3 cellular contexts compared by ENCODE assay signal in genomic region chr22:29029202-29030000, GRCh38.
TF ChIP-seq lines count a peak whose summit lies in the region.

No MANE protein-coding gene starts in this region.

TF ChIP-seq in SK-N-SH, 30 proteins besides CTCF, POLR2A, EP300 and RAD21:
- TF ChIP-seq ELF1 (IDR thresholded peaks at IDR 0.05) (no peak), MEF2A (IDR thresholded peaks at IDR 0.05; ENCODE audit: borderline replicate concordance, low read depth) (no peak), SIN3A (IDR thresholded peaks at IDR 0.05; ENCODE audit: borderline replicate concordance, low read depth, low read length) (no peak), EZH2phosphoT487 (IDR thresholded peaks at IDR 0.05; ENCODE audit: borderline replicate concordance, low read depth) (no peak), GATA2 (CRISPR knock-in tag; IDR thresholded peaks at IDR 0.05) (no peak), RCOR1 (IDR thresholded peaks at IDR 0.05; ENCODE audit: low read length) (no peak), NFIC (IDR thresholded peaks at IDR 0.05; ENCODE audit: borderline replicate concordance) (no peak), GABPA (IDR thresholded peaks at IDR 0.05; ENCODE audit: low read depth) (no peak), FOXM1 (IDR thresholded peaks at IDR 0.05; ENCODE audit: low read depth) (no peak), RXRA (IDR thresholded peaks at IDR 0.05; ENCODE audit: borderline replicate concordance, low read depth) (no peak), JUND (IDR thresholded peaks at IDR 0.05) (no peak), MXI1 (IDR thresholded peaks at IDR 0.05; ENCODE audit: low read depth, low read length) (no peak), REST (IDR thresholded peaks at IDR 0.05; ENCODE audit: low read depth, low read length) (no peak), POLR2AphosphoS5 (IDR thresholded peaks at IDR 0.05; ENCODE audit: low read depth, low read length) (no peak)
- TF ChIP-seq, protein P1, sequence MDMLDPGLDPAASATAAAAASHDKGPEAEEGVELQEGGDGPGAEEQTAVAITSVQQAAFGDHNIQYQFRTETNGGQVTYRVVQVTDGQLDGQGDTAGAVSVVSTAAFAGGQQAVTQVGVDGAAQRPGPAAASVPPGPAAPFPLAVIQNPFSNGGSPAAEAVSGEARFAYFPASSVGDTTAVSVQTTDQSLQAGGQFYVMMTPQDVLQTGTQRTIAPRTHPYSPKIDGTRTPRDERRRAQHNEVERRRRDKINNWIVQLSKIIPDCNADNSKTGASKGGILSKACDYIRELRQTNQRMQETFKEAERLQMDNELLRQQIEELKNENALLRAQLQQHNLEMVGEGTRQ (IDR thresholded peaks at IDR 0.05; ENCODE audit: borderline replicate concordance, low read depth, low read length) = no peak
- TF ChIP-seq, protein P2, sequence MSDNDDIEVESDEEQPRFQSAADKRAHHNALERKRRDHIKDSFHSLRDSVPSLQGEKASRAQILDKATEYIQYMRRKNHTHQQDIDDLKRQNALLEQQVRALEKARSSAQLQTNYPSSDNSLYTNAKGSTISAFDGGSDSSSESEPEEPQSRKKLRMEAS (IDR thresholded peaks at IDR 0.05; ENCODE audit: low read depth) = no peak

TF ChIP-seq in SK-N-SH treated with all-trans-retinoic acid at 6 μM for 48 hours, 23 proteins besides CTCF, POLR2A, EP300 and RAD21:
- no peak for TF ChIP-seq ZFP3 (CRISPR knock-in tag; IDR thresholded peaks at IDR 0.05)
- no peak for TF ChIP-seq OSR1 (CRISPR knock-in tag; IDR thresholded peaks at IDR 0.05)
- no peak for TF ChIP-seq CSRNP3 (CRISPR knock-in tag; IDR thresholded peaks at IDR 0.05)
- TF ChIP-seq TSHZ2 (CRISPR knock-in tag; IDR thresholded peaks at IDR 0.05) = no peak
- no peak for TF ChIP-seq ESRRG (CRISPR knock-in tag; IDR thresholded peaks at IDR 0.05)
- TF ChIP-seq TOX (CRISPR knock-in tag; IDR thresholded peaks at IDR 0.05; ENCODE audit: borderline replicate concordance) = no peak
- TF ChIP-seq ZNF565 (CRISPR knock-in tag; conservative IDR thresholded peaks at IDR 0.05; ENCODE audit: low read depth) = no peak
- no peak for TF ChIP-seq ZNF70 (CRISPR knock-in tag; IDR thresholded peaks at IDR 0.05)
- no peak for TF ChIP-seq TCF4 (CRISPR knock-in tag; IDR thresholded peaks at IDR 0.05; ENCODE audit: borderline replicate concordance)
- no peak for TF ChIP-seq PPARA (CRISPR knock-in tag; IDR thresholded peaks at IDR 0.05; ENCODE audit: borderline replicate concordance)

TF ChIP-seq in H1, 55 proteins besides CTCF, POLR2A, EP300 and RAD21:
- no peak for TF ChIP-seq RXRA (IDR thresholded peaks at IDR 0.05; ENCODE audit: insufficient read depth, low read depth, low read length)
- no peak for TF ChIP-seq SP2 (IDR thresholded peaks at IDR 0.05; ENCODE audit: low read length)
- TF ChIP-seq YY1 (IDR thresholded peaks at IDR 0.05; ENCODE audit: low read depth, low read length) = no peak
- no peak for TF ChIP-seq TAF1 (IDR thresholded peaks at IDR 0.05; ENCODE audit: low read depth, low read length)
- TF ChIP-seq SP1 (IDR thresholded peaks at IDR 0.05; ENCODE audit: low read depth, low read length) = no peak
- no peak for TF ChIP-seq ZNF274 (IDR thresholded peaks at IDR 0.05; ENCODE audit: borderline replicate concordance, extremely low read depth, low read length)
- TF ChIP-seq TCF12 (IDR thresholded peaks at IDR 0.05; ENCODE audit: low read depth, low read length) = no peak
- no peak for TF ChIP-seq SIRT6 (IDR thresholded peaks at IDR 0.05; ENCODE audit: low read length)
- TF ChIP-seq MAFK (IDR thresholded peaks at IDR 0.05; ENCODE audit: low read depth, low read length) = no peak
- no peak for TF ChIP-seq CHD2 (IDR thresholded peaks at IDR 0.05; ENCODE audit: low read length)
- TF ChIP-seq RBBP5 (IDR thresholded peaks at IDR 0.05; ENCODE audit: borderline replicate concordance, low read depth, low read length) = no peak
- no peak for TF ChIP-seq JUND (IDR thresholded peaks at IDR 0.05; ENCODE audit: low read length)
- TF ChIP-seq GTF2F1 (IDR thresholded peaks at IDR 0.05; ENCODE audit: borderline replicate concordance, low read depth, low read length) = no peak
- no peak for TF ChIP-seq TAF7 (optimal IDR thresholded peaks at IDR 0.05; ENCODE audit: borderline replicate concordance, low read depth, low read length)
- TF ChIP-seq CREB1 (IDR thresholded peaks at IDR 0.05) = no peak
- TF ChIP-seq NRF1 (IDR thresholded peaks at IDR 0.05; ENCODE audit: low read depth, low read length) = no peak
TF ChIP-seq in H1: peak in this region for 0.
